ENCODE assay signal across 8 cellular contexts in genomic region chr4:12943069-12943468, GRCh38.
"Had no signal": no experiment of that assay in that cellular context is flagged by ENCODE, and none has a peak within 500 bp of the region (broad histone marks: within the 10 kb centered on the region; RNA-seq: fewer than 3 reads in every experiment).

No MANE protein-coding gene starts in this region.

- H3K27me3 Mint-ChIP-seq: IgD-negative memory B cell had no signal

- H3K9me3 ChIP-seq: HAP-1 had no signal

- ATAC-seq: HCT116 had no signal

- H3K4me3 ChIP-seq: GM23248, HAP-1 had no signal

- DNase-seq: GM23248, GOT3, H7, HFFc6, KBM-7 had no signal

- H3K27ac ChIP-seq: GM23248 had no signal

- H3K4me3 Mint-ChIP-seq: HFFc6, IgD-negative memory B cell had no signal

- H3K4me1 Mint-ChIP-seq: IgD-negative memory B cell had no signal

- H3K4me1 ChIP-seq: HAP-1 had no signal

- H3K27ac Mint-ChIP-seq: HFFc6, IgD-negative memory B cell had no signal

- H3K36me3 Mint-ChIP-seq: IgD-negative memory B cell had no signal

- H3K36me3 ChIP-seq: HAP-1 had no signal
